In the genomic region with DNA sequence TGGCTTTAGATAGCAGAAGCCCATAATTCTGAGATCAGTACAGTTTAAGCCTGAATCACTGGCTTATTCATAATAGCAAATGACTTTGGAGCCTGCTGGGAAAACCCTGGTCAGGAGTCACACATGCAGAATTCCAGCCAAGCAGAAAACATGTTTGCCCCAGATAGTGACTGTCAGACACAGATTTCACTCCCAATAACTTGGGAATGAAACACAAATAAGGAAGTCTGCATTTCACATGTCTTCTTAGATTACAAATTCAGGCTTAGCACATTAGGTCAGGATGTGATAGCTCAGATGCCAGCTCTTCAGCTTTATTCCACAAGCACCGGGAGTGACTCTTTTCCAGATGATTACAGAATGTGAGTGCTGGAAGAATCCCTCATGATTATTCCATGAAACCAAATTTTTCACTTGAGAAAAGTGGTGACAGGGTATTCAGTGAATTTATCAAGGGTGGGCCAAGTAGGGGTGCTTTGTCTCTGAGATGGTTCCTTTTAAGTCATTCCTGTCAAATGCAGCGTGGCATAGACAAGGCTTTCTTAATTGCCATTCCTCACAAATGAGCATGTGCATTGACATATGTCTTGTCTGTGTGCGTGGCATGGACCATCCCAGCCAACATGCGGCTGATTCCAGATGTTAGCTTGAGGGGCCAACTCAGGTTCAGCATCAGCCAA, we compare ENCODE assay signal across 17 cellular contexts.
"Had no signal": no experiment of that assay in that cellular context is flagged by ENCODE, and none has a peak within 500 bp of the region (broad histone marks: within the 10 kb centered on the region; RNA-seq: fewer than 3 reads in every experiment).

No MANE protein-coding gene starts in this region.

- H3K4me3 ChIP-seq: colonic mucosa, right lobe of liver, upper lobe of right lung had no signal

- DNase-seq: activated CD4-positive, alpha-beta memory T cell treated with anti-CD3 and anti-CD28 coated beads, Interleukin-2, amount 10 ng/mL, durations not matched to agents 7 days and 5 days; activated gamma-delta T cell treated with Interleukin-2 at 50 U/mL for 16 hours; activated naive CD8-positive, alpha-beta T cell treated with anti-CD3 and anti-CD28 coated beads for 36 hours; activated T-cell treated with anti-CD3 and anti-CD28 coated beads, Interleukin-2, amount 50 U/mL, for 48 hours; anterior cingulate cortex; colonic mucosa; hypothalamus; left cardiac atrium; mammary epithelial cell; natural killer cell; nucleus accumbens; right lobe of liver; stimulated activated CD4-positive, alpha-beta T cell treated with anti-CD3 and anti-CD28 coated beads, Interleukin-2, amount 100 ng/mL, for 48 hours; stimulated activated CD8-positive, alpha-beta memory T cell treated with anti-CD3 and anti-CD28 coated beads, Interleukin-4, amount 100 ng/mL, for 48 hours; stimulated activated naive CD8-positive, alpha-beta T cell treated with anti-CD3 and anti-CD28 coated beads, Interleukin-15, Interleukin-2, amounts not matched to agents 100 U/mL and 50 U/mL, for 24 hours; T-helper 9 cell; upper lobe of right lung had no signal

- H3K9me3 ChIP-seq: colonic mucosa, right lobe of liver, upper lobe of right lung had no signal

- H3K27me3 ChIP-seq: colonic mucosa, right lobe of liver, upper lobe of right lung had no signal

- ATAC-seq: natural killer cell; right lobe of liver; stimulated activated naive CD8-positive, alpha-beta T cell treated with anti-CD3 and anti-CD28 coated beads, Interleukin-15, Interleukin-2, amounts not matched to agents 100 U/mL and 50 U/mL, for 24 hours; upper lobe of right lung had no signal

- H3K4me1 ChIP-seq: colonic mucosa, right lobe of liver, upper lobe of right lung had no signal

- H3K27ac ChIP-seq: colonic mucosa, right lobe of liver, upper lobe of right lung had no signal

- H3K36me3 ChIP-seq: colonic mucosa, right lobe of liver, upper lobe of right lung had no signal
